ENCODE assay signal across 8 cellular contexts in genomic region chr22:24424001-24424900, GRCh38. TPM values are rescaled to one million over a fixed set of nuclear protein-coding genes. Genes with fewer than 3 reads are reported as not detected.
DNase-seq lines count a peak whose midpoint lies in the region; ATAC-seq and TF ChIP-seq lines count a peak whose summit lies in the region.

No MANE protein-coding gene starts in this region.

- in situ Hi-C loops in GM13977 (cut with MboI; ENCODE audit: low pct_unique_long_range_greater_than_20kb, low sequenced_read_pairs, unreplicated experiment): loop anchor here (10.0 kb wide), 1 partner anchor 81 kb away; no protein-coding TSS in a partner anchor

- H3K27ac ChIP-seq in rectal smooth muscle tissue (ENCODE audit: low read depth, low read length): no peak overlapping the region

- no peaks in the 10 kb centered on the region for H3K9me3 Mint-ChIP-seq in IgD-negative memory B cell

- no peak overlapping the region for H3K9ac ChIP-seq in rectal smooth muscle tissue (ENCODE audit: low read length)

- peaks cover 1% of the 10 kb centered on the region for H3K27me3 Mint-ChIP-seq in IgD-negative memory B cell

- peak overlapping the region in 3 of 4 donors; percentile 73 to 91 (median 81) for H3K4me3 Mint-ChIP-seq in IgD-negative memory B cell

- TF ChIP-seq CTCF in fibroblast of villous mesenchyme (IDR thresholded peaks at IDR 0.05; ENCODE audit: insufficient read depth, low read depth, low read length): no peak
- TF ChIP-seq CTCF in GM13977 (IDR thresholded peaks at IDR 0.05; ENCODE audit: extremely low read depth, insufficient read depth, missing control alignments): no peak

- H3K36me3 ChIP-seq in rectal smooth muscle tissue (ENCODE audit: control insufficient read depth, insufficient read depth, low read length): no peaks in the 10 kb centered on the region

- DNase-seq in activated T-cell treated with anti-CD3 and anti-CD28 coated beads for 4 hours (peak; percentile 31), fibroblast of villous mesenchyme (ENCODE audit: low read depth) (no peak), SKM-1 (lab: John Stamatoyannopoulos, UW; ENCODE audit: unreplicated experiment) (no peak), GM13977 (ENCODE audit: low spot score) (no peak)

- H3K4me3 ChIP-seq in fibroblast of villous mesenchyme (ENCODE audit: low read depth, low read length) (peak overlapping the region; percentile 56), rectal smooth muscle tissue (ENCODE audit: low read length) (peak overlapping the region; percentile 58)

- peak overlapping the region in 1 of 3 donors; percentile 96 for H3K27ac Mint-ChIP-seq in IgD-negative memory B cell

- ATAC-seq in HG02840 (IDR thresholded peaks at IDR 0.05; ENCODE audit: low FRiP score, unreplicated experiment) (no peak), GM18907 (IDR thresholded peaks at IDR 0.05; ENCODE audit: unreplicated experiment) (no peak)

- no peaks in the 10 kb centered on the region for H3K4me1 ChIP-seq in rectal smooth muscle tissue (ENCODE audit: control insufficient read depth, insufficient read depth, low read length)

- H3K36me3 Mint-ChIP-seq in IgD-negative memory B cell: no peaks in the 10 kb centered on the region

- H3K27me3 ChIP-seq in rectal smooth muscle tissue (ENCODE audit: control insufficient read depth, insufficient read depth, low read length): peaks cover 5% of the 10 kb centered on the region

- H3K4me1 Mint-ChIP-seq in IgD-negative memory B cell: peaks cover 34 to 43% (median 37%) of the 10 kb centered on the region in 3 donors

RNA-seq across cellular contexts. Expression of gene ADORA2A, which starts 3.1 kb away (rescaled TPM):
- polyA plus RNA-seq in IgD-negative memory B cell: 26.6 TPM
- total RNA-seq in fibroblast of villous mesenchyme: 3.2 and 3.9 TPM in 2 replicates
